In the genomic region with DNA sequence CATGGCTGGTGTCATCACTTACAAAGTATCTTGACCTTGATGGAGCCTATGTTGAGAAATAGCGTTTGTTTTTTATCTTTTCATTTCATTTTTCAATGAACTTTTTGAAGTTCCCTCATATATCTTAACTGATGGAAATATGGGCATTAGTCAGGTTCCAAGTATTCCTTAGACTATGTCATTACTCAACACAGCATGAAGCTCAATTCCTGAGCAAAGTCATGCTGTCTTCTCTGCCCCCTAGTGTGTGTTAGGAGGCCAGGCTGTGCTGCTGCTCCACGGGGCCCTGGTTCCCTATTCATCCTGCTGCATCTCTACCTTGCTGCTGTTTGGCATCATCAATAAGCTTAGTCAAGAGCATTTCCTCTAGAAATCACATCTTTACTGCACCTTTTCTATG, we compare ENCODE assay signal across 2 cellular contexts.
TF ChIP-seq lines count a peak whose summit lies in the region.

No MANE protein-coding gene starts in this region.

TF ChIP-seq in IMR-90, 13 proteins besides CTCF, POLR2A, EP300 and RAD21:
- TF ChIP-seq CHD1 (IDR thresholded peaks at IDR 0.05; ENCODE audit: low read depth, low read length), result no peak
- TF ChIP-seq MAZ (IDR thresholded peaks at IDR 0.05; ENCODE audit: borderline replicate concordance, low read depth, low read length), result no peak
- no peak for TF ChIP-seq BHLHE40 (IDR thresholded peaks at IDR 0.05; ENCODE audit: low read depth, low read length)
- TF ChIP-seq FOS (IDR thresholded peaks at IDR 0.05; ENCODE audit: low read depth, low read length), result no peak
- no peak for TF ChIP-seq RCOR1 (IDR thresholded peaks at IDR 0.05; ENCODE audit: insufficient replicate concordance, low read length)
TF ChIP-seq in IMR-90: peak in this region for 0.

TF ChIP-seq in H1, 55 proteins besides CTCF, POLR2A, EP300 and RAD21:
- TF ChIP-seq TBP (IDR thresholded peaks at IDR 0.05; ENCODE audit: low read depth, low read length) (no peak), HDAC2 (IDR thresholded peaks at IDR 0.05; ENCODE audit: borderline replicate concordance in 1 of 2, low read depth in 2 of 2, low read length in 2 of 2) (no peak), EGR1 (IDR thresholded peaks at IDR 0.05; ENCODE audit: borderline replicate concordance, low read depth, low read length) (no peak), TEAD4 (IDR thresholded peaks at IDR 0.05; ENCODE audit: low read depth, low read length) (no peak), TCF12 (IDR thresholded peaks at IDR 0.05; ENCODE audit: low read depth, low read length) (no peak), TAF1 (IDR thresholded peaks at IDR 0.05; ENCODE audit: low read depth, low read length) (no peak), SP2 (IDR thresholded peaks at IDR 0.05; ENCODE audit: low read length) (no peak), CBX5 (IDR thresholded peaks at IDR 0.05; ENCODE audit: low read depth, low read length) (no peak)
